ENCODE assay signal across 1 cellular context in the genomic region with DNA sequence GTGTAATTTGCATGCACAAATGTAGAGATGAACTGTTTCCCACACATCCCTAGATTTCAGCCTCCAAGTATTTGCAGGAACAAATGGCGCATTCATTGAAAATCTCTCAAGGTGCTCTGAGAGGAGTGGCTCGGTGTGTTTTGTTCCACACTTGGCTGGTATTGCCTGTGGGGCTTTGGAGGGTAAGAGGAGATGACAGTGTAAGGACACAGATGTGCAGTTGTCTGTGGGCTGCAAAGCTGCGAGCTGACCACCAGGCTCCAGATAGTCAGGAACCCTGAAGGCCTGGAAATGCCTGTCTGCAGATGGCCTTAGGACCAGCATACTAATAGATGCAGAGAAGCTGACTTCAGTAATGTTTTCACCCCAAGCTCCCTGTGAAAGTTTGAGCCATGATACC.
TF ChIP-seq lines count a peak whose summit lies in the region.

No MANE protein-coding gene starts in this region.

TF ChIP-seq in GM23338, 12 proteins besides CTCF, POLR2A, EP300 and RAD21:
- TF ChIP-seq, protein P1, sequence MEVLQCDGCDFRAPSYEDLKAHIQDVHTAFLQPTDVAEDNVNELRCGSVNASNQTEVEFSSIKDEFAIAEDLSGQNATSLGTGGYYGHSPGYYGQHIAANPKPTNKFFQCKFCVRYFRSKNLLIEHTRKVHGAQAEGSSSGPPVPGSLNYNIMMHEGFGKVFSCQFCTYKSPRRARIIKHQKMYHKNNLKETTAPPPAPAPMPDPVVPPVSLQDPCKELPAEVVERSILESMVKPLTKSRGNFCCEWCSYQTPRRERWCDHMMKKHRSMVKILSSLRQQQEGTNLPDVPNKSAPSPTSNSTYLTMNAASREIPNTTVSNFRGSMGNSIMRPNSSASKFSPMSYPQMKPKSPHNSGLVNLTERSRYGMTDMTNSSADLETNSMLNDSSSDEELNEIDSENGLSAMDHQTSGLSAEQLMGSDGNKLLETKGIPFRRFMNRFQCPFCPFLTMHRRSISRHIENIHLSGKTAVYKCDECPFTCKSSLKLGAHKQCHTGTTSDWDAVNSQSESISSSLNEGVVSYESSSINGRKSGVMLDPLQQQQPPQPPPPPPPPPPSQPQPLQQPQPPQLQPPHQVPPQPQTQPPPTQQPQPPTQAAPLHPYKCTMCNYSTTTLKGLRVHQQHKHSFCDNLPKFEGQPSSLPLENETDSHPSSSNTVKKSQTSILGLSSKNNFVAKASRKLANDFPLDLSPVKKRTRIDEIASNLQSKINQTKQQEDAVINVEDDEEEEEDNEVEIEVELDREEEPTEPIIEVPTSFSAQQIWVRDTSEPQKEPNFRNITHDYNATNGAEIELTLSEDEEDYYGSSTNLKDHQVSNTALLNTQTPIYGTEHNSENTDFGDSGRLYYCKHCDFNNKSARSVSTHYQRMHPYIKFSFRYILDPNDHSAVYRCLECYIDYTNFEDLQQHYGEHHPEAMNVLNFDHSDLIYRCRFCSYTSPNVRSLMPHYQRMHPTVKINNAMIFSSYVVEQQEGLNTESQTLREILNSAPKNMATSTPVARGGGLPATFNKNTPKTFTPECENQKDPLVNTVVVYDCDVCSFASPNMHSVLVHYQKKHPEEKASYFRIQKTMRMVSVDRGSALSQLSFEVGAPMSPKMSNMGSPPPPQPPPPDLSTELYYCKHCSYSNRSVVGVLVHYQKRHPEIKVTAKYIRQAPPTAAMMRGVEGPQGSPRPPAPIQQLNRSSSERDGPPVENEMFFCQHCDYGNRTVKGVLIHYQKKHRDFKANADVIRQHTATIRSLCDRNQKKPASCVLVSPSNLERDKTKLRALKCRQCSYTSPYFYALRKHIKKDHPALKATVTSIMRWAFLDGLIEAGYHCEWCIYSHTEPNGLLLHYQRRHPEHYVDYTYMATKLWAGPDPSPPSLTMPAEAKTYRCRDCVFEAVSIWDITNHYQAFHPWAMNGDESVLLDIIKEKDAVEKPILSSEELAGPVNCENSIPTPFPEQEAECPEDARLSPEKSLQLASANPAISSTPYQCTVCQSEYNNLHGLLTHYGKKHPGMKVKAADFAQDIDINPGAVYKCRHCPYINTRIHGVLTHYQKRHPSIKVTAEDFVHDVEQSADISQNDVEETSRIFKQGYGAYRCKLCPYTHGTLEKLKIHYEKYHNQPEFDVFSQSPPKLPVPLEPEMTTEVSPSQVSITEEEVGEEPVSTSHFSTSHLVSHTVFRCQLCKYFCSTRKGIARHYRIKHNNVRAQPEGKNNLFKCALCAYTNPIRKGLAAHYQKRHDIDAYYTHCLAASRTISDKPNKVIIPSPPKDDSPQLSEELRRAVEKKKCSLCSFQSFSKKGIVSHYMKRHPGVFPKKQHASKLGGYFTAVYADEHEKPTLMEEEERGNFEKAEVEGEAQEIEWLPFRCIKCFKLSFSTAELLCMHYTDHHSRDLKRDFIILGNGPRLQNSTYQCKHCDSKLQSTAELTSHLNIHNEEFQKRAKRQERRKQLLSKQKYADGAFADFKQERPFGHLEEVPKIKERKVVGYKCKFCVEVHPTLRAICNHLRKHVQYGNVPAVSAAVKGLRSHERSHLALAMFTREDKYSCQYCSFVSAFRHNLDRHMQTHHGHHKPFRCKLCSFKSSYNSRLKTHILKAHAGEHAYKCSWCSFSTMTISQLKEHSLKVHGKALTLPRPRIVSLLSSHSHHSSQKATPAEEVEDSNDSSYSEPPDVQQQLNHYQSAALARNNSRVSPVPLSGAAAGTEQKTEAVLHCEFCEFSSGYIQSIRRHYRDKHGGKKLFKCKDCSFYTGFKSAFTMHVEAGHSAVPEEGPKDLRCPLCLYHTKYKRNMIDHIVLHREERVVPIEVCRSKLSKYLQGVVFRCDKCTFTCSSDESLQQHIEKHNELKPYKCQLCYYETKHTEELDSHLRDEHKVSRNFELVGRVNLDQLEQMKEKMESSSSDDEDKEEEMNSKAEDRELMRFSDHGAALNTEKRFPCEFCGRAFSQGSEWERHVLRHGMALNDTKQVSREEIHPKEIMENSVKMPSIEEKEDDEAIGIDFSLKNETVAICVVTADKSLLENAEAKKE (CRISPR knock-in tag; IDR thresholded peaks at IDR 0.05): no peak
- TF ChIP-seq EZH2phosphoT487 (IDR thresholded peaks at IDR 0.05; ENCODE audit: unreplicated experiment) (no peak), JUNB (IDR thresholded peaks at IDR 0.05; ENCODE audit: unreplicated experiment) (no peak), ZNF331 (CRISPR knock-in tag; IDR thresholded peaks at IDR 0.05; ENCODE audit: low read depth) (no peak), NANOG (IDR thresholded peaks at IDR 0.05; ENCODE audit: borderline replicate concordance) (no peak), ZNF114 (CRISPR knock-in tag; IDR thresholded peaks at IDR 0.05) (no peak), EZH2 (IDR thresholded peaks at IDR 0.05; ENCODE audit: low read depth, unreplicated experiment) (no peak), POLR2AphosphoS5 (IDR thresholded peaks at IDR 0.05; ENCODE audit: low read depth) (no peak), STAT1 (IDR thresholded peaks at IDR 0.05; ENCODE audit: unreplicated experiment) (no peak)
- TF ChIP-seq, protein P2, sequence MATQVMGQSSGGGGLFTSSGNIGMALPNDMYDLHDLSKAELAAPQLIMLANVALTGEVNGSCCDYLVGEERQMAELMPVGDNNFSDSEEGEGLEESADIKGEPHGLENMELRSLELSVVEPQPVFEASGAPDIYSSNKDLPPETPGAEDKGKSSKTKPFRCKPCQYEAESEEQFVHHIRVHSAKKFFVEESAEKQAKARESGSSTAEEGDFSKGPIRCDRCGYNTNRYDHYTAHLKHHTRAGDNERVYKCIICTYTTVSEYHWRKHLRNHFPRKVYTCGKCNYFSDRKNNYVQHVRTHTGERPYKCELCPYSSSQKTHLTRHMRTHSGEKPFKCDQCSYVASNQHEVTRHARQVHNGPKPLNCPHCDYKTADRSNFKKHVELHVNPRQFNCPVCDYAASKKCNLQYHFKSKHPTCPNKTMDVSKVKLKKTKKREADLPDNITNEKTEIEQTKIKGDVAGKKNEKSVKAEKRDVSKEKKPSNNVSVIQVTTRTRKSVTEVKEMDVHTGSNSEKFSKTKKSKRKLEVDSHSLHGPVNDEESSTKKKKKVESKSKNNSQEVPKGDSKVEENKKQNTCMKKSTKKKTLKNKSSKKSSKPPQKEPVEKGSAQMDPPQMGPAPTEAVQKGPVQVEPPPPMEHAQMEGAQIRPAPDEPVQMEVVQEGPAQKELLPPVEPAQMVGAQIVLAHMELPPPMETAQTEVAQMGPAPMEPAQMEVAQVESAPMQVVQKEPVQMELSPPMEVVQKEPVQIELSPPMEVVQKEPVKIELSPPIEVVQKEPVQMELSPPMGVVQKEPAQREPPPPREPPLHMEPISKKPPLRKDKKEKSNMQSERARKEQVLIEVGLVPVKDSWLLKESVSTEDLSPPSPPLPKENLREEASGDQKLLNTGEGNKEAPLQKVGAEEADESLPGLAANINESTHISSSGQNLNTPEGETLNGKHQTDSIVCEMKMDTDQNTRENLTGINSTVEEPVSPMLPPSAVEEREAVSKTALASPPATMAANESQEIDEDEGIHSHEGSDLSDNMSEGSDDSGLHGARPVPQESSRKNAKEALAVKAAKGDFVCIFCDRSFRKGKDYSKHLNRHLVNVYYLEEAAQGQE (IDR thresholded peaks at IDR 0.05; ENCODE audit: unreplicated experiment): no peak
